Comparison of ENCODE assay signal across 21 cellular contexts in the genomic region with DNA sequence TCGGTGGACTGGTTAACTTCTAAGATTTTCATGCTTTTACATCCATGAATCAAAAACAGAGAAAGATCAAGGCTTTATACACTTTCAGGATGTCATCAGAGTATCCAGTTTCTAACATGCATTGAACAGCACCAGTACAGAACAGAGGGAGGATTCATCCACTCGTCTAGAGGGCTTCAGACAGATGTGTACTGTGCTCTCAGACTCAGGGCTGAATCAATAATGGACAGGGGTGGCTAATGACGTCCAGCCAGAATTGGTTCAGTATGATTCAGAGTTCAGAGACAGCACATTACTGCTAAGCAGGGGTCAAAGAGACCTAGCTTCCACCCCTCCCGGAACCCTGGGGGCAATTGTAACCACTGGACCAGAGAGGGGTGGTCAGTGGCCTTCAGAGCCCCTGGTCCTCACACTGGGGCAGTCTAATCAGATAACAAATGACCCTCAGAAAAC. TPM values are rescaled to one million over a fixed set of nuclear protein-coding genes. Genes with fewer than 3 reads are reported as not detected.
A peak's percentile ranks its signal among the peaks of the same experiment; 100 is the strongest.
DNase-seq lines count a peak whose midpoint lies in the region; ATAC-seq and TF ChIP-seq lines count a peak whose summit lies in the region.
"Had no signal": no experiment of that assay in that cellular context is flagged by ENCODE, and none has a peak within 500 bp of the region (broad histone marks: within the 10 kb centered on the region; RNA-seq: fewer than 3 reads in every experiment).

No MANE protein-coding gene starts in this region.

- H3K9me3 ChIP-seq in right lobe of liver, result no peaks in the 10 kb centered on the region

- peaks cover 10% of the 10 kb centered on the region for H3K9me3 Mint-ChIP-seq in activated T-cell treated with anti-CD3 and anti-CD28 coated beads, Interleukin-2, amount 50 U/mL, for 24 hours
- peaks cover 7% of the 10 kb centered on the region for H3K9me3 Mint-ChIP-seq in activated T-cell treated with anti-CD3 and anti-CD28 coated beads, Interleukin-2, amount 50 U/mL, for 4 hours
- no peaks in the 10 kb centered on the region for H3K9me3 Mint-ChIP-seq in effector memory CD8-positive, alpha-beta T cell
- H3K9me3 Mint-ChIP-seq: CD4-positive, alpha-beta memory T cell had no signal

- H3K4me1 Mint-ChIP-seq in activated T-cell treated with anti-CD3 and anti-CD28 coated beads, Interleukin-2, amount 50 U/mL, for 24 hours (ENCODE audit: low read depth), result peaks cover 69% of the 10 kb centered on the region
- peaks cover 47% of the 10 kb centered on the region for H3K4me1 Mint-ChIP-seq in activated T-cell treated with anti-CD3 and anti-CD28 coated beads, Interleukin-2, amount 50 U/mL, for 4 hours (ENCODE audit: low read depth)
- peaks cover 41 to 51% of the 10 kb centered on the region in 2 donors for H3K4me1 Mint-ChIP-seq in effector memory CD8-positive, alpha-beta T cell (ENCODE audit: low read depth in 2 of 2)

- H3K36me3 Mint-ChIP-seq in activated T-cell treated with anti-CD3 and anti-CD28 coated beads, Interleukin-2, amount 50 U/mL, for 24 hours (ENCODE audit: low read depth), result peaks cover 26% of the 10 kb centered on the region
- peaks cover 22% of the 10 kb centered on the region for H3K36me3 Mint-ChIP-seq in activated T-cell treated with anti-CD3 and anti-CD28 coated beads, Interleukin-2, amount 50 U/mL, for 4 hours (ENCODE audit: insufficient read depth)
- H3K36me3 Mint-ChIP-seq in effector memory CD8-positive, alpha-beta T cell (ENCODE audit: insufficient read depth), result peaks cover 10% of the 10 kb centered on the region

- no peak overlapping the region for H3K4me3 ChIP-seq in right lobe of liver
- H3K4me3 ChIP-seq: spleen had no signal

- peak overlapping the region in 1 of 3 donors; percentile 9 for H3K27ac ChIP-seq in right lobe of liver
- H3K27ac ChIP-seq: spleen had no signal

- H3K27me3 Mint-ChIP-seq in activated T-cell treated with anti-CD3 and anti-CD28 coated beads, Interleukin-2, amount 50 U/mL, for 24 hours, result no peaks in the 10 kb centered on the region
- H3K27me3 Mint-ChIP-seq in activated T-cell treated with anti-CD3 and anti-CD28 coated beads, Interleukin-2, amount 50 U/mL, for 4 hours (ENCODE audit: low read depth), result no peaks in the 10 kb centered on the region
- no peaks in the 10 kb centered on the region for H3K27me3 Mint-ChIP-seq in effector memory CD8-positive, alpha-beta T cell
- H3K27me3 Mint-ChIP-seq: activated CD4-positive, alpha-beta T cell treated with anti-CD3 and anti-CD28 coated beads, Interleukin-2, amount 10 ng/mL, durations not matched to agents 7 days and 5 days; activated naive CD8-positive, alpha-beta T cell treated with anti-CD3 and anti-CD28 coated beads, Interleukin-2, amount 10 ng/mL, durations not matched to agents 7 days and 5 days; CD4-positive, alpha-beta memory T cell had no signal

- no peaks in the 10 kb centered on the region for H3K27me3 ChIP-seq in right lobe of liver
- H3K27me3 ChIP-seq: spleen had no signal

- DNase-seq in activated T-cell treated with anti-CD3 and anti-CD28 coated beads, Interleukin-2, amount 50 U/mL, for 24 hours, result no peak
- DNase-seq in activated T-cell treated with anti-CD3 and anti-CD28 coated beads, Interleukin-2, amount 50 U/mL, for 4 hours, result no peak
- no peak for DNase-seq in effector memory CD8-positive, alpha-beta T cell
- DNase-seq in right lobe of liver (no peak), superior temporal gyrus (ENCODE audit: extremely low spot score) (peak; percentile 75)
- DNase-seq: activated CD4-positive, alpha-beta T cell treated with anti-CD3 and anti-CD28 coated beads, Interleukin-2, amount 10 ng/mL, durations not matched to agents 7 days and 5 days; activated naive CD8-positive, alpha-beta T cell treated with anti-CD3 and anti-CD28 coated beads, Interleukin-2, amount 10 ng/mL, durations not matched to agents 7 days and 5 days; CD4-positive, alpha-beta memory T cell; effector memory CD4-positive, alpha-beta T cell; GF-D8; H9; SHP77 treated with DMSO at 0.1 percent for 48 hours; spleen; stimulated activated naive CD4-positive, alpha-beta T cell had no signal

- TF ChIP-seq CTCF in right lobe of liver (IDR thresholded peaks at IDR 0.05), result no peak

- WGBS in right lobe of liver (ENCODE audit: insufficient coverage, low coverage, low lambda C conversion rate, missing lambda C conversion rate), result 41% methylated on average over 3 of the region's 4 CpGs

- no peak for TF ChIP-seq POLR2A in right lobe of liver (IDR thresholded peaks at IDR 0.05)

- H3K27ac Mint-ChIP-seq in activated T-cell treated with anti-CD3 and anti-CD28 coated beads, Interleukin-2, amount 50 U/mL, for 24 hours, result peak overlapping the region; percentile 39
- peak overlapping the region; percentile 19 to 79 for H3K27ac Mint-ChIP-seq in effector memory CD8-positive, alpha-beta T cell
- H3K27ac Mint-ChIP-seq: activated CD4-positive, alpha-beta T cell treated with anti-CD3 and anti-CD28 coated beads, Interleukin-2, amount 10 ng/mL, durations not matched to agents 7 days and 5 days; activated naive CD8-positive, alpha-beta T cell treated with anti-CD3 and anti-CD28 coated beads, Interleukin-2, amount 10 ng/mL, durations not matched to agents 7 days and 5 days had no signal

- intact Hi-C loops in right lobe of liver (cut with DNase I), result no loop called here

- H3K36me3 ChIP-seq in right lobe of liver, result no peaks in the 10 kb centered on the region

- H3K4me3 Mint-ChIP-seq in activated T-cell treated with anti-CD3 and anti-CD28 coated beads, Interleukin-2, amount 50 U/mL, for 24 hours, result no peak overlapping the region
- no peak overlapping the region for H3K4me3 Mint-ChIP-seq in activated T-cell treated with anti-CD3 and anti-CD28 coated beads, Interleukin-2, amount 50 U/mL, for 4 hours
- H3K4me3 Mint-ChIP-seq in effector memory CD8-positive, alpha-beta T cell, result no peak overlapping the region
- H3K4me3 Mint-ChIP-seq: activated CD4-positive, alpha-beta T cell treated with anti-CD3 and anti-CD28 coated beads, Interleukin-2, amount 10 ng/mL, durations not matched to agents 7 days and 5 days; activated naive CD8-positive, alpha-beta T cell treated with anti-CD3 and anti-CD28 coated beads, Interleukin-2, amount 10 ng/mL, durations not matched to agents 7 days and 5 days; CD4-positive, alpha-beta memory T cell; H9; mesothelial cell of epicardium had no signal

- ATAC-seq in activated T-cell treated with anti-CD3 and anti-CD28 coated beads, Interleukin-2, amount 50 U/mL, for 4 hours, result no peak
- ATAC-seq in effector memory CD8-positive, alpha-beta T cell (replicated peaks), result no peak
- peak; percentile 89 to 97 (median 92) for ATAC-seq in right lobe of liver
- ATAC-seq in HG03025 (IDR thresholded peaks at IDR 0.05; ENCODE audit: low FRiP score, unreplicated experiment), result no peak
- ATAC-seq in GM18511 (IDR thresholded peaks at IDR 0.05; ENCODE audit: unreplicated experiment), result no peak
- no peak for ATAC-seq in HG02798 (IDR thresholded peaks at IDR 0.05; ENCODE audit: poor library complexity, unreplicated experiment)

- peaks cover 0 to 24% (median under 1%) of the 10 kb centered on the region in 4 donors for H3K4me1 ChIP-seq in right lobe of liver

RNA-seq across cellular contexts. Expression of gene RNU4ATAC, which starts 37.3 kb away (rescaled TPM):
- total RNA-seq in activated T-cell treated with anti-CD3 and anti-CD28 coated beads, Interleukin-2, amount 50 U/mL, for 4 hours, result not detected
- total RNA-seq in right lobe of liver, result not detected
- total RNA-seq: activated CD4-positive, alpha-beta T cell treated with anti-CD3 and anti-CD28 coated beads, Interleukin-2, amount 10 ng/mL, durations not matched to agents 7 days and 5 days; activated naive CD8-positive, alpha-beta T cell treated with anti-CD3 and anti-CD28 coated beads, Interleukin-2, amount 10 ng/mL, durations not matched to agents 7 days and 5 days; cardiac septum; CD4-positive, alpha-beta memory T cell; H9; mesothelial cell of epicardium; osteocyte; ureter had no signal

Comparison
In these comparisons a context has a peak if more than half of its experiments do, and no peak if none do; other contexts are left out.
1. ATAC-seq: peak in right lobe of liver (4 of 4); none in activated T-cell treated with anti-CD3 and anti-CD28 coated beads, Interleukin-2, amount 50 U/mL, for 4 hours (0 of 2), effector memory CD8-positive, alpha-beta T cell (single experiment), HG03025 (single experiment), GM18511 (single experiment) and HG02798 (single experiment).